Comparison of ENCODE assay signal across 9 cellular contexts in the genomic region with DNA sequence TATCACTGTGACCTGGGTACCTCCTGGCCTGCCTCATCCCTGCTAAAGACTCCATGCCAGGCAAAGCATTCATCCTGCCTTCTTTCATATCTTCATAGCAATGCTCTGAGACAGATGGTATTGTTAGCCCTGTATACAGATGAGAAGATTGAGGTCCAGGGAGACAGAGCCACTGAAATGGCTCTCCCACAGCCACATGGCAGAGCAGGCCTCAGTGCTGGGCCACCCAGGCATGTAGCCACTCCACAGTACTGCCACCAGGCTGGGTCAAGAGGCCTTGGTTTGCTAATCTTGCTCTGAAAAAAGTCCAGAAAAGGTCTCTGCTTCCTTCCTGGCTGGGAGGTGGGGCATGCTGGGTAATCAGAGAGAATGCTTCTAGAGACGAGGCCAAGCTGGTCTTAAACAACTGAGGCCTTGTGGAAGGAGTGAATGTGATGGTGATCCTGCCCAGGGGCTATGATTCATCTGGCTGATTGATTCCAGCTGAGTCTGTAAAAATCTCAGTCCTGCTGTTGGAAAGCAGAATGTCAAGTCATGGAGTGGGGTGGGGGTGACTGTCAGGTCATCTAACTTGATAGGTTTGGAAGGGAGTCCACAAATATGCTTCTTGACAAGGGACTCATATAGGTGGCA. TPM values are rescaled to one million over a fixed set of nuclear protein-coding genes. Genes with fewer than 3 reads are reported as not detected.
A peak's percentile ranks its signal among the peaks of the same experiment; 100 is the strongest.
DNase-seq lines count a peak whose midpoint lies in the region; ATAC-seq and TF ChIP-seq lines count a peak whose summit lies in the region.
"Had no signal": no experiment of that assay in that cellular context is flagged by ENCODE, and none has a peak within 500 bp of the region (broad histone marks: within the 10 kb centered on the region; RNA-seq: fewer than 3 reads in every experiment).

No MANE protein-coding gene starts in this region.

- CTCF ChIA-PET in RWPE1 (lab: Yijun Ruan, JAX): no interaction called here

- H3K27ac ChIP-seq in RWPE1 (peak overlapping the region; percentile 65), esophagus (ENCODE audit: low read depth in 2 of 2, low read length in 1 of 2) (peak overlapping the region; percentile 73 to 76), neutrophil (peak overlapping the region; percentile 59)
- no peak overlapping the region for H3K27ac ChIP-seq in effector memory CD4-positive, alpha-beta T cell (ENCODE audit: insufficient read depth, low read length, poor library complexity, severe bottlenecking)

- no peaks in the 10 kb centered on the region for H3K27me3 ChIP-seq in esophagus (ENCODE audit: control insufficient read depth in 1 of 2, insufficient read depth in 2 of 2, low read length in 2 of 2)
- no peaks in the 10 kb centered on the region for H3K27me3 ChIP-seq in neutrophil
- no peaks in the 10 kb centered on the region for H3K27me3 ChIP-seq in effector memory CD4-positive, alpha-beta T cell (replicated peaks; ENCODE audit: control insufficient read depth, insufficient read depth, low read length, poor library complexity, severe bottlenecking)

- H3K4me1 ChIP-seq in esophagus (ENCODE audit: control insufficient read depth in 2 of 2, insufficient read depth in 2 of 2, low read length in 1 of 2) (peaks cover 2 to 10% of the 10 kb centered on the region in 2 donors), neutrophil (ENCODE audit: control insufficient read depth in 1 of 2, insufficient read depth in 1 of 2, low read depth in 1 of 2, low read length in 1 of 2) (peaks cover 23 to 34% of the 10 kb centered on the region in 2 experiments)
- H3K4me1 ChIP-seq in effector memory CD4-positive, alpha-beta T cell (ENCODE audit: control insufficient read depth, insufficient read depth, low read length, poor library complexity, severe bottlenecking): no peaks in the 10 kb centered on the region

- POLR2A ChIA-PET in RWPE1 (lab: Yijun Ruan, JAX; ENCODE audit: low non-redundant PET): no interaction called here

- DNase-seq in COLO829 (ENCODE audit: low spot score) (peak; percentile 99), RWPE1 (ENCODE audit: low spot score) (peak; percentile 72), 8988T (no peak)
- DNase-seq in effector memory CD4-positive, alpha-beta T cell: no peak
- no peak for DNase-seq in stimulated activated CD4-positive, alpha-beta T cell treated with anti-CD3 and anti-CD28 coated beads, Interleukin-4, amount 100 ng/mL, for 1 hour
- DNase-seq: KBM-7 had no signal

- 45 to 52% methylated on average over 1 of the region's 1 CpG for WGBS in esophagus, 2 donors

- TF ChIP-seq CTCF in RWPE1 (conservative IDR thresholded peaks at IDR 0.05; ENCODE audit: low read depth): no peak
- no peak for TF ChIP-seq CTCF in neutrophil (IDR thresholded peaks at IDR 0.05)

- H3K9me3 ChIP-seq in esophagus (ENCODE audit: control insufficient read depth in 2 of 2, insufficient read depth in 1 of 2, low read depth in 1 of 2, low read length in 1 of 2) (no peaks in the 10 kb centered on the region), neutrophil (no peaks in the 10 kb centered on the region)
- no peaks in the 10 kb centered on the region for H3K9me3 ChIP-seq in effector memory CD4-positive, alpha-beta T cell (ENCODE audit: control insufficient read depth, low read length)

- ATAC-seq in GM19035 (IDR thresholded peaks at IDR 0.05; ENCODE audit: unreplicated experiment): no peak

- H3K4me3 ChIP-seq in esophagus (ENCODE audit: low read depth in 1 of 2, low read length in 2 of 2): no peak overlapping the region
- no peak overlapping the region for H3K4me3 ChIP-seq in neutrophil (ENCODE audit: low read depth in 1 of 2, low read length in 1 of 2)
- H3K4me3 ChIP-seq in effector memory CD4-positive, alpha-beta T cell (ENCODE audit: insufficient read depth, low read depth, low read length, poor library complexity, severe bottlenecking): no peak overlapping the region

- peaks cover 4 to 16% of the 10 kb centered on the region in 2 donors for H3K36me3 ChIP-seq in esophagus (ENCODE audit: control insufficient read depth in 2 of 2, insufficient read depth in 2 of 2, low read length in 1 of 2)
- H3K36me3 ChIP-seq in neutrophil: peaks cover 59% of the 10 kb centered on the region
- H3K36me3 ChIP-seq in effector memory CD4-positive, alpha-beta T cell (ENCODE audit: control insufficient read depth, insufficient read depth, low read length): peaks cover 40% of the 10 kb centered on the region

RNA-seq across cellular contexts. Expression of a gene that starts 29.8 kb away (rescaled TPM):
- 100 to 1,000 TPM; 167 to 272 TPM for polyA plus RNA-seq in esophagus

Comparison
In these comparisons a context has a peak if more than half of its experiments do, and no peak if none do; other contexts are left out.
1. DNase-seq: peak in COLO829 (single experiment) and RWPE1 (single experiment); none in effector memory CD4-positive, alpha-beta T cell (0 of 3), 8988T (single experiment) and stimulated activated CD4-positive, alpha-beta T cell treated with anti-CD3 and anti-CD28 coated beads, Interleukin-4, amount 100 ng/mL, for 1 hour (single experiment).